ENCODE assay signal across 16 cellular contexts in genomic region chr17:52536466-52536865, GRCh38.
"Had no signal": no experiment of that assay in that cellular context is flagged by ENCODE, and none has a peak within 500 bp of the region (broad histone marks: within the 10 kb centered on the region; RNA-seq: fewer than 3 reads in every experiment).

No MANE protein-coding gene starts in this region.

- DNase-seq: activated CD4-positive, alpha-beta T cell treated with anti-CD3 and anti-CD28 coated beads, Interleukin-2, amount 10 ng/mL, durations not matched to agents 7 days and 5 days; activated CD8-positive, alpha-beta memory T cell treated with anti-CD3 and anti-CD28 coated beads for 24 hours; activated naive CD8-positive, alpha-beta T cell treated with anti-CD3 and anti-CD28 coated beads for 36 hours; amygdala; dermis blood vessel endothelial cell; effector memory CD8-positive, alpha-beta T cell; foreskin keratinocyte; left lung; mesenchymal stem cell; natural killer cell; nucleus accumbens; stimulated activated CD4-positive, alpha-beta T cell treated with anti-CD3 and anti-CD28 coated beads, Interleukin-1b, Interleukin-23, amount 100 ng/mL, for 48 hours; stimulated activated naive CD8-positive, alpha-beta T cell treated with anti-CD3 and anti-CD28 coated beads, Interleukin-15, amount 100 ng/mL, for 72 hours; uterus had no signal

- H3K4me1 ChIP-seq: foreskin keratinocyte, left lung, uterus had no signal

- H3K4me3 Mint-ChIP-seq: activated CD4-positive, alpha-beta T cell treated with anti-CD3 and anti-CD28 coated beads, Interleukin-2, amount 10 ng/mL, durations not matched to agents 7 days and 5 days; activated naive CD8-positive, alpha-beta T cell treated with anti-CD3 and anti-CD28 coated beads for 36 hours; activated T-helper 1 cell treated with anti-CD3 and anti-CD28 coated beads, Interleukin-12 subunit alpha, Interleukin-12 subunit beta, Interleukin-2, Interleukin-4 antibody, amounts not matched to agents 30 ng/mL and 10 ng/mL and 1 ng/mL, durations not matched to agents 14 hours and 24 hours and 36 hours; effector memory CD8-positive, alpha-beta T cell; natural killer cell; stimulated activated naive CD8-positive, alpha-beta T cell treated with anti-CD3 and anti-CD28 coated beads, Interleukin-15, amount 100 ng/mL, for 72 hours had no signal

- H3K27me3 Mint-ChIP-seq: activated CD4-positive, alpha-beta T cell treated with anti-CD3 and anti-CD28 coated beads, Interleukin-2, amount 10 ng/mL, durations not matched to agents 7 days and 5 days; activated naive CD8-positive, alpha-beta T cell treated with anti-CD3 and anti-CD28 coated beads for 36 hours; effector memory CD8-positive, alpha-beta T cell; progenitor cell of endocrine pancreas; stimulated activated naive CD8-positive, alpha-beta T cell treated with anti-CD3 and anti-CD28 coated beads, Interleukin-15, amount 100 ng/mL, for 72 hours had no signal

- H3K9me3 Mint-ChIP-seq: activated naive CD8-positive, alpha-beta T cell treated with anti-CD3 and anti-CD28 coated beads for 36 hours; activated T-helper 1 cell treated with anti-CD3 and anti-CD28 coated beads, Interleukin-12 subunit alpha, Interleukin-12 subunit beta, Interleukin-2, Interleukin-4 antibody, amounts not matched to agents 30 ng/mL and 10 ng/mL and 1 ng/mL, durations not matched to agents 14 hours and 24 hours and 36 hours; stimulated activated naive CD8-positive, alpha-beta T cell treated with anti-CD3 and anti-CD28 coated beads, Interleukin-15, amount 100 ng/mL, for 72 hours had no signal

- H3K27me3 ChIP-seq: foreskin keratinocyte, left lung, uterus had no signal

- H3K4me3 ChIP-seq: left lung, uterus had no signal

- H3K4me1 Mint-ChIP-seq: activated CD4-positive, alpha-beta T cell treated with anti-CD3 and anti-CD28 coated beads, Interleukin-2, amount 10 ng/mL, durations not matched to agents 7 days and 5 days; activated naive CD8-positive, alpha-beta T cell treated with anti-CD3 and anti-CD28 coated beads for 36 hours; natural killer cell; stimulated activated naive CD8-positive, alpha-beta T cell treated with anti-CD3 and anti-CD28 coated beads, Interleukin-15, amount 100 ng/mL, for 72 hours had no signal

- H3K9me3 ChIP-seq: left lung, uterus had no signal

- H3K36me3 ChIP-seq: left lung, uterus had no signal

- H3K27ac Mint-ChIP-seq: activated CD4-positive, alpha-beta T cell treated with anti-CD3 and anti-CD28 coated beads, Interleukin-2, amount 10 ng/mL, durations not matched to agents 7 days and 5 days; activated naive CD8-positive, alpha-beta T cell treated with anti-CD3 and anti-CD28 coated beads for 36 hours; activated T-helper 1 cell treated with anti-CD3 and anti-CD28 coated beads, Interleukin-12 subunit alpha, Interleukin-12 subunit beta, Interleukin-2, Interleukin-4 antibody, amounts not matched to agents 30 ng/mL and 10 ng/mL and 1 ng/mL, durations not matched to agents 14 hours and 24 hours and 36 hours; effector memory CD8-positive, alpha-beta T cell; natural killer cell; progenitor cell of endocrine pancreas; stimulated activated naive CD8-positive, alpha-beta T cell treated with anti-CD3 and anti-CD28 coated beads, Interleukin-15, amount 100 ng/mL, for 72 hours had no signal

- H3K36me3 Mint-ChIP-seq: activated naive CD8-positive, alpha-beta T cell treated with anti-CD3 and anti-CD28 coated beads for 36 hours; natural killer cell had no signal

- ATAC-seq: effector memory CD8-positive, alpha-beta T cell; foreskin keratinocyte; left lung; natural killer cell; stimulated activated naive CD8-positive, alpha-beta T cell treated with anti-CD3 and anti-CD28 coated beads, Interleukin-15, amount 100 ng/mL, for 72 hours had no signal

- H3K27ac ChIP-seq: foreskin keratinocyte, left lung, uterus had no signal
